Comparison of ENCODE assay signal across 8 cellular contexts in genomic region chr14:24806061-24806678, GRCh38.
DNase-seq lines count a peak whose midpoint lies in the region; ATAC-seq and TF ChIP-seq lines count a peak whose summit lies in the region.

No MANE protein-coding gene starts in this region.

- intact Hi-C loops in left cardiac atrium (cut with DNase I), result loop anchor here in 1 of 2 donors (2.0 to 5.0 kb wide), 3 partner anchors 237 to 346 kb away; no protein-coding TSS in a partner anchor

- no peaks in the 10 kb centered on the region for H3K36me3 Mint-ChIP-seq in activated naive CD4-positive, alpha-beta T cell treated with anti-CD3 and anti-CD28 coated beads, Interleukin-2, amount 10 ng/mL, durations not matched to agents 7 days and 5 days

- no peaks in the 10 kb centered on the region for H3K4me1 Mint-ChIP-seq in activated naive CD4-positive, alpha-beta T cell treated with anti-CD3 and anti-CD28 coated beads, Interleukin-2, amount 10 ng/mL, durations not matched to agents 7 days and 5 days

- peaks cover 5% of the 10 kb centered on the region for H3K4me1 ChIP-seq in HEK293 (ENCODE audit: control insufficient read depth, insufficient read depth, low read length)

- H3K27ac ChIP-seq in HEK293 (ENCODE audit: extremely low read depth, low read depth, low read length), result no peak overlapping the region

- H3K9me3 Mint-ChIP-seq in activated naive CD4-positive, alpha-beta T cell treated with anti-CD3 and anti-CD28 coated beads, Interleukin-2, amount 10 ng/mL, durations not matched to agents 7 days and 5 days, result no peaks in the 10 kb centered on the region

- no peak overlapping the region for H3K27ac Mint-ChIP-seq in activated naive CD4-positive, alpha-beta T cell treated with anti-CD3 and anti-CD28 coated beads, Interleukin-2, amount 10 ng/mL, durations not matched to agents 7 days and 5 days

- POLR2A ChIA-PET in HEK293 (lab: Yijun Ruan, JAX), result interaction anchor here (1.4 kb wide), 1 partner anchor 236 kb away, joined by 5 read pairs; no protein-coding TSS in a partner anchor

- DNase-seq in GF-D8 (lab: John Stamatoyannopoulos, UW) (peak; percentile 16), NCI-H460 (ENCODE audit: extremely low read depth, low read depth) (peak; percentile 62), left cardiac atrium (peak; percentile 73), retinal pigment epithelial cell (ENCODE audit: low read depth) (no peak)
- peak; percentile 57 for DNase-seq in activated naive CD4-positive, alpha-beta T cell treated with anti-CD3 and anti-CD28 coated beads, Interleukin-2, amount 10 ng/mL, durations not matched to agents 7 days and 5 days
- no peak for DNase-seq in stimulated activated naive CD4-positive, alpha-beta T cell treated with Interleukin-2 at 50 U/mL for 16 hours (lab: John Stamatoyannopoulos, UW)

- H3K4me3 Mint-ChIP-seq in activated naive CD4-positive, alpha-beta T cell treated with anti-CD3 and anti-CD28 coated beads, Interleukin-2, amount 10 ng/mL, durations not matched to agents 7 days and 5 days, result no peak overlapping the region

- ATAC-seq in left cardiac atrium, result peak; percentile 67 to 76
- ATAC-seq in HG03432 (IDR thresholded peaks at IDR 0.05; ENCODE audit: unreplicated experiment), result no peak

- peak; percentile 68; the same call in 1 of the 2 replicates for TF ChIP-seq CTCF in HEK293 (tag by site-specific recombination; IDR thresholded peaks at IDR 0.05)
- peak; percentile 91 for TF ChIP-seq CTCF in retinal pigment epithelial cell (conservative IDR thresholded peaks at IDR 0.05; ENCODE audit: low read depth, low read length)

- no peaks in the 10 kb centered on the region for H3K9me3 ChIP-seq in HEK293 (ENCODE audit: control insufficient read depth, insufficient read depth, low read depth, low read length)

- CTCF ChIA-PET in HEK293 (lab: Yijun Ruan, JAX), result interaction anchor here (0.6 to 3.4 kb wide), 65 partner anchors 8 to 605 kb away, joined by 3 to 75 read pairs (median 4); no protein-coding TSS in a partner anchor
- CTCF ChIA-PET in activated naive CD4-positive, alpha-beta T cell treated with anti-CD3 and anti-CD28 coated beads, Interleukin-2, amount 10 ng/mL, durations not matched to agents 7 days and 5 days (lab: Charles Lee), result interaction anchor here (0.6 to 2.0 kb wide), 7 partner anchors 9 to 1055 kb away, joined by 3 to 8 read pairs (median 6); no protein-coding TSS in a partner anchor

- H3K36me3 ChIP-seq in HEK293 (ENCODE audit: control insufficient read depth in 2 of 2, insufficient read depth in 1 of 2, low read length in 2 of 2), result no peaks in the 10 kb centered on the region

- no peak overlapping the region for H3K4me3 ChIP-seq in HEK293 (ENCODE audit: low read depth, low read length)
- H3K4me3 ChIP-seq in retinal pigment epithelial cell (ENCODE audit: low read length), result no peak overlapping the region

- H3K27me3 Mint-ChIP-seq in activated naive CD4-positive, alpha-beta T cell treated with anti-CD3 and anti-CD28 coated beads, Interleukin-2, amount 10 ng/mL, durations not matched to agents 7 days and 5 days, result no peaks in the 10 kb centered on the region

TF ChIP-seq in HEK293, 187 proteins besides CTCF, POLR2A, EP300 and RAD21 (continues in another document):
- TF ChIP-seq SALL2 (tag by site-specific recombination; IDR thresholded peaks at IDR 0.05; ENCODE audit: borderline replicate concordance), result no peak
- TF ChIP-seq ZNF654 (tag by site-specific recombination; IDR thresholded peaks at IDR 0.05; ENCODE audit: low read depth), result peak; percentile 65
- peak; percentile 9; the same call in 1 of the 2 replicates for TF ChIP-seq GLIS1 (tag by site-specific recombination; IDR thresholded peaks at IDR 0.05)
- TF ChIP-seq ZNF571 (tag by site-specific recombination; IDR thresholded peaks at IDR 0.05), result no peak
- TF ChIP-seq ZNF513 (tag by site-specific recombination; IDR thresholded peaks at IDR 0.05), result 0 out of 2 replicates have a peak, but pooled peaks have one; percentile 17
- TF ChIP-seq ZNF2 (tag by site-specific recombination; IDR thresholded peaks at IDR 0.05), result 0 out of 2 replicates have a peak, but pooled peaks have one; percentile 41
- no peak for TF ChIP-seq ZNF169 (tag by site-specific recombination; IDR thresholded peaks at IDR 0.05)
- TF ChIP-seq ZSCAN23 (tag by site-specific recombination; IDR thresholded peaks at IDR 0.05), result no peak
- no peak for TF ChIP-seq AEBP2 (tag by site-specific recombination; IDR thresholded peaks at IDR 0.05; ENCODE audit: borderline replicate concordance)
- TF ChIP-seq ZSCAN16 (tag by site-specific recombination; IDR thresholded peaks at IDR 0.05), result no peak
- TF ChIP-seq ZNF202 (tag by site-specific recombination; IDR thresholded peaks at IDR 0.05; ENCODE audit: borderline replicate concordance), result no peak
- TF ChIP-seq SCRT2 (tag by site-specific recombination; IDR thresholded peaks at IDR 0.05), result no peak
- no peak for TF ChIP-seq ZNF629 (tag by site-specific recombination; IDR thresholded peaks at IDR 0.05)
- no peak for TF ChIP-seq ZNF416 (tag by site-specific recombination; IDR thresholded peaks at IDR 0.05)
- no peak for TF ChIP-seq PATZ1 (tag by site-specific recombination; IDR thresholded peaks at IDR 0.05)
- no peak for TF ChIP-seq KLF10 (tag by site-specific recombination; IDR thresholded peaks at IDR 0.05)

Comparison
In these comparisons a context has a peak if more than half of its experiments do, and no peak if none do; other contexts are left out.
1. DNase-seq: peak in GF-D8 (single experiment), NCI-H460 (single experiment), activated naive CD4-positive, alpha-beta T cell treated with anti-CD3 and anti-CD28 coated beads, Interleukin-2, amount 10 ng/mL, durations not matched to agents 7 days and 5 days (single experiment) and left cardiac atrium (single experiment); none in retinal pigment epithelial cell (single experiment) and stimulated activated naive CD4-positive, alpha-beta T cell treated with Interleukin-2 at 50 U/mL for 16 hours (single experiment).